Comparison of ENCODE assay signal across 22 cellular contexts in the genomic region with DNA sequence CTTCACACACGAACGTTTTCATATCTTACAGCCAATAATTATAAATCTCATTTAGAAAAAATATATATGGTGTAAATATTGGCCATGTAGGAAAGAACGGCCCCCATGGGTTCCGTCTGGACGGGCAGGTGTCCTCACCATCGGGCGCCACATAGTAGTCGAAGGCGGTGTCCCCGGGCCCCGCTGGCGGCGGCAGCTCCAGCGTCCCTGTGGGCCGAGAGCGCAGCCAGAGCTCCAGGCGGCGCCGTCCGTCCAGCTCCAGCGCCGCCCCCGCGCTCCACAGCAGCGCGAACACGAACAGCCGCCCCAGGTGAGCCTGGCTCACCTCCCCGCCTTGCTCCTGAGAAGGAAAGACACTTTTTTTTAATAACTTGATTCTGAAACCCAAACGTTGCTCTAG.
"Had no signal": no experiment of that assay in that cellular context is flagged by ENCODE, and none has a peak within 500 bp of the region (broad histone marks: within the 10 kb centered on the region; RNA-seq: fewer than 3 reads in every experiment).

No MANE protein-coding gene starts in this region.

- DNase-seq: activated CD4-positive, alpha-beta T cell treated with anti-CD3 and anti-CD28 coated beads for 48 hours; activated CD8-positive, alpha-beta memory T cell treated with anti-CD3 and anti-CD28 coated beads, Interleukin-2, amount 10 ng/mL, durations not matched to agents 7 days and 5 days; activated CD8-positive, alpha-beta T cell treated with anti-CD3 and anti-CD28 coated beads for 36 hours; activated effector memory CD4-positive, alpha-beta T cell treated with anti-CD3 and anti-CD28 coated beads, Interleukin-2, amount 50 U/mL, for 16 hours; activated naive CD4-positive, alpha-beta T cell treated with anti-CD3 and anti-CD28 coated beads, Interleukin-2, amount 10 ng/mL, durations not matched to agents 7 days and 5 days; activated T-cell treated with anti-CD3 and anti-CD28 coated beads for 4 hours; amygdala; cerebellar nuclear complex; cortex of kidney; erythroblast; foreskin melanocyte; kidney; naive thymus-derived CD8-positive, alpha-beta T cell; ovary; stimulated activated CD4-positive, alpha-beta T cell treated with anti-CD3 and anti-CD28 coated beads, Interleukin-4, amount 100 ng/mL, for 1 hour; stimulated activated naive CD4-positive, alpha-beta T cell treated with Interleukin-2 at 50 U/mL for 16 hours; substantia nigra; T-helper 2 cell; tibial artery had no signal

- H3K4me1 ChIP-seq: left lung, neural progenitor cell, prostate gland, tibial artery had no signal

- H3K9ac ChIP-seq: neural progenitor cell had no signal

- H3K27ac ChIP-seq: left lung, neural progenitor cell, ovary, prostate gland, tibial artery had no signal

- H3K27me3 ChIP-seq: left lung, neural progenitor cell, ovary, tibial artery had no signal

- H2AFZ ChIP-seq: neural progenitor cell had no signal

- H3K9me3 ChIP-seq: ovary, prostate gland, tibial artery had no signal

- H3K4me2 ChIP-seq: neural progenitor cell had no signal

- ATAC-seq: activated CD8-positive, alpha-beta memory T cell treated with anti-CD3 and anti-CD28 coated beads, Interleukin-2, amount 10 ng/mL, durations not matched to agents 7 days and 5 days; activated CD8-positive, alpha-beta T cell treated with anti-CD3 and anti-CD28 coated beads for 36 hours; left lung; naive thymus-derived CD8-positive, alpha-beta T cell had no signal

- H3K36me3 ChIP-seq: neural progenitor cell, ovary, prostate gland, tibial artery had no signal

- H3K4me3 ChIP-seq: left lung, neural progenitor cell, ovary, prostate gland, tibial artery had no signal
